ENCODE assay signal across 1 cellular context in genomic region chr12:124306686-124307555, GRCh38.
TF ChIP-seq lines count a peak whose summit lies in the region.

No MANE protein-coding gene starts in this region.

TF ChIP-seq in H1, 55 proteins besides CTCF, POLR2A, EP300 and RAD21:
- TF ChIP-seq CHD2 (IDR thresholded peaks at IDR 0.05; ENCODE audit: low read length), result no peak
- TF ChIP-seq NRF1 (IDR thresholded peaks at IDR 0.05; ENCODE audit: low read depth, low read length), result no peak
- no peak for TF ChIP-seq JUND (IDR thresholded peaks at IDR 0.05; ENCODE audit: low read length)
- TF ChIP-seq PHF8 (conservative IDR thresholded peaks at IDR 0.05; ENCODE audit: low read depth, low read length), result no peak
- TF ChIP-seq NANOG (IDR thresholded peaks at IDR 0.05; ENCODE audit: insufficient read depth, low read depth, low read length, poor library complexity, severe bottlenecking), result no peak
- TF ChIP-seq TEAD4 (IDR thresholded peaks at IDR 0.05; ENCODE audit: low read depth, low read length), result no peak
- no peak for TF ChIP-seq GTF2F1 (IDR thresholded peaks at IDR 0.05; ENCODE audit: borderline replicate concordance, low read depth, low read length)
- TF ChIP-seq RBBP5 (IDR thresholded peaks at IDR 0.05; ENCODE audit: borderline replicate concordance, low read depth, low read length), result no peak
- TF ChIP-seq TBP (IDR thresholded peaks at IDR 0.05; ENCODE audit: low read depth, low read length), result no peak
- no peak for TF ChIP-seq RXRA (IDR thresholded peaks at IDR 0.05; ENCODE audit: insufficient read depth, low read depth, low read length)
- no peak for TF ChIP-seq TCF12 (IDR thresholded peaks at IDR 0.05; ENCODE audit: low read depth, low read length)
- TF ChIP-seq CHD7 (IDR thresholded peaks at IDR 0.05; ENCODE audit: insufficient replicate concordance, low read length), result no peak
- TF ChIP-seq, protein P1, sequence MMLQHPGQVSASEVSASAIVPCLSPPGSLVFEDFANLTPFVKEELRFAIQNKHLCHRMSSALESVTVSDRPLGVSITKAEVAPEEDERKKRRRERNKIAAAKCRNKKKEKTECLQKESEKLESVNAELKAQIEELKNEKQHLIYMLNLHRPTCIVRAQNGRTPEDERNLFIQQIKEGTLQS (IDR thresholded peaks at IDR 0.05; ENCODE audit: insufficient read depth, low read depth, low read length), result no peak
- no peak for TF ChIP-seq SP4 (IDR thresholded peaks at IDR 0.05; ENCODE audit: low read length)
- TF ChIP-seq SP1 (IDR thresholded peaks at IDR 0.05; ENCODE audit: low read depth, low read length), result no peak
- TF ChIP-seq POLR2AphosphoS5 (IDR thresholded peaks at IDR 0.05; ENCODE audit: low read depth, low read length), result no peak
- TF ChIP-seq CTBP2 (IDR thresholded peaks at IDR 0.05; ENCODE audit: borderline replicate concordance, insufficient read depth, insufficient read length, low read length), result no peak
TF ChIP-seq in H1: peak in this region for 0.
